18 cellular contexts compared by ENCODE assay signal in genomic region chr9:14961372-14962068, GRCh38. TPM values are rescaled to one million over a fixed set of nuclear protein-coding genes. Genes with fewer than 3 reads are reported as not detected.
A peak's percentile ranks its signal among the peaks of the same experiment; 100 is the strongest.
DNase-seq lines count a peak whose midpoint lies in the region; ATAC-seq, FAIRE-seq and TF ChIP-seq lines count a peak whose summit lies in the region.
"Had no signal": no experiment of that assay in that cellular context is flagged by ENCODE, and none has a peak within 500 bp of the region (broad histone marks: within the 10 kb centered on the region; RNA-seq: fewer than 3 reads in every experiment).

No MANE protein-coding gene starts in this region.

- intact Hi-C loops in kidney (cut with DNase I), result no loop called here

- H3K4me1 Mint-ChIP-seq in stimulated activated naive CD8-positive, alpha-beta T cell treated with anti-CD3 and anti-CD28 coated beads, Interleukin-15, amount 100 ng/mL, for 72 hours, result peaks cover 19% of the 10 kb centered on the region
- H3K4me1 Mint-ChIP-seq in T-helper 1 cell treated with Interleukin-12 subunit alpha and Interleukin-12 subunit beta and Interleukin-4 antibody, amounts not matched to agents 30 μg/mL and 1 μg/mL, for 36 hours (ENCODE audit: low read depth), result peaks cover 38% of the 10 kb centered on the region
- H3K4me1 Mint-ChIP-seq in endothelial cell (ENCODE audit: unreplicated experiment), result peaks cover 5% of the 10 kb centered on the region

- peak overlapping the region; percentile 36 to 55 for H3K4me3 ChIP-seq in kidney (ENCODE audit: low read length in 2 of 2)

- no peaks in the 10 kb centered on the region for H3K9me3 ChIP-seq in kidney (ENCODE audit: control insufficient read depth in 1 of 2, low read length in 2 of 2)

- H3K36me3 Mint-ChIP-seq in T-helper 1 cell treated with Interleukin-12 subunit alpha and Interleukin-12 subunit beta and Interleukin-4 antibody, amounts not matched to agents 30 μg/mL and 1 μg/mL, for 36 hours (ENCODE audit: low read depth), result peaks cover 1% of the 10 kb centered on the region
- no peaks in the 10 kb centered on the region for H3K36me3 Mint-ChIP-seq in endothelial cell (ENCODE audit: low read depth, unreplicated experiment)

- DNase-seq in stimulated activated naive CD8-positive, alpha-beta T cell treated with anti-CD3 and anti-CD28 coated beads, Interleukin-15, amount 100 ng/mL, for 72 hours, result no peak
- DNase-seq in stimulated activated naive CD8-positive, alpha-beta T cell treated with anti-CD3 and anti-CD28 coated beads, Interleukin-15, Interleukin-2, amounts not matched to agents 100 U/mL and 50 U/mL, for 24 hours, result no peak
- DNase-seq in kidney, result no peak
- no peak for DNase-seq in OCI-M2 (lab: John Stamatoyannopoulos, UW; ENCODE audit: unreplicated experiment)
- DNase-seq in endothelial cell (ENCODE audit: low spot score), result no peak
- DNase-seq: HFFc6; hippocampal formation; NCI-H1694; stimulated activated CD4-positive, alpha-beta T cell treated with anti-CD3 and anti-CD28 coated beads, Interleukin-1b, Interleukin-23, amount 100 ng/mL, for 48 hours had no signal

- TF ChIP-seq CTCF in kidney (IDR thresholded peaks at IDR 0.05; ENCODE audit: borderline replicate concordance, extremely low read depth, insufficient read depth) (no peak), endothelial cell (IDR thresholded peaks at IDR 0.05; ENCODE audit: unreplicated experiment) (no peak)

- H3K36me3 ChIP-seq in kidney (ENCODE audit: control insufficient read depth in 1 of 2, insufficient read depth in 2 of 2, low read length in 2 of 2), result no peaks in the 10 kb centered on the region

- peak overlapping the region; percentile 24 to 34 for H3K4me3 Mint-ChIP-seq in stimulated activated naive CD8-positive, alpha-beta T cell treated with anti-CD3 and anti-CD28 coated beads, Interleukin-15, amount 100 ng/mL, for 72 hours
- peak overlapping the region; percentile 67 for H3K4me3 Mint-ChIP-seq in T-helper 1 cell treated with Interleukin-12 subunit alpha and Interleukin-12 subunit beta and Interleukin-4 antibody, amounts not matched to agents 30 μg/mL and 1 μg/mL, for 36 hours
- no peak overlapping the region for H3K4me3 Mint-ChIP-seq in endothelial cell (ENCODE audit: unreplicated experiment)
- H3K4me3 Mint-ChIP-seq: HFFc6 had no signal

- H3K27me3 Mint-ChIP-seq in stimulated activated naive CD8-positive, alpha-beta T cell treated with anti-CD3 and anti-CD28 coated beads, Interleukin-15, amount 100 ng/mL, for 72 hours, result no peaks in the 10 kb centered on the region
- H3K27me3 Mint-ChIP-seq in T-helper 1 cell treated with Interleukin-12 subunit alpha and Interleukin-12 subunit beta and Interleukin-4 antibody, amounts not matched to agents 30 μg/mL and 1 μg/mL, for 36 hours (ENCODE audit: low read depth), result no peaks in the 10 kb centered on the region
- H3K27me3 Mint-ChIP-seq in endothelial cell (ENCODE audit: unreplicated experiment), result peaks cover 4% of the 10 kb centered on the region

- H3K27ac ChIP-seq in kidney (ENCODE audit: low read depth in 2 of 2, low read length in 2 of 2), result no peak overlapping the region
- H3K27ac ChIP-seq: epithelial cell of prostate, parathyroid adenoma had no signal

- H3K9ac ChIP-seq in kidney (ENCODE audit: low read length in 2 of 2), result no peak overlapping the region
- H3K9ac ChIP-seq: parathyroid adenoma had no signal

- peak overlapping the region in 1 of 2 donors; percentile 64 for H3K27ac Mint-ChIP-seq in stimulated activated naive CD8-positive, alpha-beta T cell treated with anti-CD3 and anti-CD28 coated beads, Interleukin-15, amount 100 ng/mL, for 72 hours
- peak overlapping the region; percentile 81 for H3K27ac Mint-ChIP-seq in T-helper 1 cell treated with Interleukin-12 subunit alpha and Interleukin-12 subunit beta and Interleukin-4 antibody, amounts not matched to agents 30 μg/mL and 1 μg/mL, for 36 hours
- H3K27ac Mint-ChIP-seq in endothelial cell (ENCODE audit: unreplicated experiment), result no peak overlapping the region
- H3K27ac Mint-ChIP-seq: HFFc6 had no signal

- peak; percentile 21 for ATAC-seq in stimulated activated naive CD8-positive, alpha-beta T cell treated with anti-CD3 and anti-CD28 coated beads, Interleukin-15, amount 100 ng/mL, for 72 hours
- ATAC-seq in stimulated activated naive CD8-positive, alpha-beta T cell treated with anti-CD3 and anti-CD28 coated beads, Interleukin-15, Interleukin-2, amounts not matched to agents 100 U/mL and 50 U/mL, for 24 hours, result no peak
- no peak for ATAC-seq in GM19351 (IDR thresholded peaks at IDR 0.05; ENCODE audit: unreplicated experiment)
- no peak for ATAC-seq in GM21526 (IDR thresholded peaks at IDR 0.05; ENCODE audit: low FRiP score, unreplicated experiment)
- ATAC-seq: activated CD4-positive, CD25-positive, alpha-beta regulatory T cell treated with anti-CD3 and anti-CD28 coated beads, Interleukin-2, amount 50 U/mL, for 24 hours; SK-N-SH treated with all-trans-retinoic acid at 6 μM for 48 hours had no signal

- no peaks in the 10 kb centered on the region for H3K4me1 ChIP-seq in kidney (ENCODE audit: control insufficient read depth in 1 of 2, insufficient read depth in 1 of 2, low read depth in 1 of 2, low read length in 2 of 2)
- H3K4me1 ChIP-seq: parathyroid adenoma had no signal

- H3K9me3 Mint-ChIP-seq in stimulated activated naive CD8-positive, alpha-beta T cell treated with anti-CD3 and anti-CD28 coated beads, Interleukin-15, amount 100 ng/mL, for 72 hours, result peaks cover 0 to 5% of the 10 kb centered on the region in 2 donors
- H3K9me3 Mint-ChIP-seq in T-helper 1 cell treated with Interleukin-12 subunit alpha and Interleukin-12 subunit beta and Interleukin-4 antibody, amounts not matched to agents 30 μg/mL and 1 μg/mL, for 36 hours, result peaks cover 4% of the 10 kb centered on the region
- H3K9me3 Mint-ChIP-seq in endothelial cell (ENCODE audit: unreplicated experiment), result no peaks in the 10 kb centered on the region

- FAIRE-seq in kidney (lab: Jason Lieb, UNC), result no peak
- FAIRE-seq: bronchial epithelial cell had no signal

RNA-seq across cellular contexts. Expression of gene FREM1, which starts 51.3 kb away (rescaled TPM):
- total RNA-seq in kidney (8.3 TPM), endothelial cell (ENCODE audit: unreplicated experiment) (2.9 TPM)
- 17.0 TPM for polyA plus RNA-seq in kidney (ENCODE audit: insufficient read depth, low read depth, low replicate concordance)
- total RNA-seq: bronchial epithelial cell, lung microvascular endothelial cell had no signal
